ENCODE assay signal across 1 cellular context in the genomic region with DNA sequence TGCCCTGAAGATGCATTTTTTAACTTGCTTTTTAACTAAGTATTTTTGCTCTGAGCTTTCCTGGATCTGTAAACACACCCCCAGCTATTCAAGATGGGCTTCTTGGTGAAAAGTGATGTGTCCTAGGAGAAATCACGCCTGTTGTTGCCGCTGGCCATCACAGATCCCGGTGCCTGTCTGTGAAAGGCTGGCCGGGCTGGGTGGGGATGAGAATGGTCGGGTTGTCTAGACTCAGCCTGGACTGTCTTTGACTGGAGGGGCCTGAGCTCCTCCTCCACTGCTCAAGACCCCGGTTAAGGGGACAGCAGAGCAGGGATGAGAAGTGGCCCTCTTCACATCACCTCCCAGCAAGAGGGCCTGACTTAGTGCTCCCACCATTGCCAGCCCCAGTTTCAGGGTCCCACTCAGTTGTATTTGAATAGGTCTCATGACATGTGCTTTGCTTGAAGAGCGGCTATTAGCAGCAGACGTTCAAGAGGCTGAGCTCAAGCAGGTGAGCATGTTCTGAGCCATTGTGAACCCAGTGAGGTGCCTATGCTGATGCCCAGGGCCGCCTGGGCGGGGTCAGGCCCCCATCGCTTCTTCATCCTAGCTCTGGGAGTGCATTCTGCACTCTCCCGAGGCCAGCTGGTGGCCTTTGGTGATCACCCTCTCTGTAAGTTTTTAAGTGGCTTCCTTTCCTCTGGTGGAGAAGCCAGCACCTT.
TF ChIP-seq lines count a peak whose summit lies in the region.

No MANE protein-coding gene starts in this region.

TF ChIP-seq in SK-N-SH, 30 proteins besides CTCF, POLR2A, EP300 and RAD21 (continued from another document):
- TF ChIP-seq, protein P1, sequence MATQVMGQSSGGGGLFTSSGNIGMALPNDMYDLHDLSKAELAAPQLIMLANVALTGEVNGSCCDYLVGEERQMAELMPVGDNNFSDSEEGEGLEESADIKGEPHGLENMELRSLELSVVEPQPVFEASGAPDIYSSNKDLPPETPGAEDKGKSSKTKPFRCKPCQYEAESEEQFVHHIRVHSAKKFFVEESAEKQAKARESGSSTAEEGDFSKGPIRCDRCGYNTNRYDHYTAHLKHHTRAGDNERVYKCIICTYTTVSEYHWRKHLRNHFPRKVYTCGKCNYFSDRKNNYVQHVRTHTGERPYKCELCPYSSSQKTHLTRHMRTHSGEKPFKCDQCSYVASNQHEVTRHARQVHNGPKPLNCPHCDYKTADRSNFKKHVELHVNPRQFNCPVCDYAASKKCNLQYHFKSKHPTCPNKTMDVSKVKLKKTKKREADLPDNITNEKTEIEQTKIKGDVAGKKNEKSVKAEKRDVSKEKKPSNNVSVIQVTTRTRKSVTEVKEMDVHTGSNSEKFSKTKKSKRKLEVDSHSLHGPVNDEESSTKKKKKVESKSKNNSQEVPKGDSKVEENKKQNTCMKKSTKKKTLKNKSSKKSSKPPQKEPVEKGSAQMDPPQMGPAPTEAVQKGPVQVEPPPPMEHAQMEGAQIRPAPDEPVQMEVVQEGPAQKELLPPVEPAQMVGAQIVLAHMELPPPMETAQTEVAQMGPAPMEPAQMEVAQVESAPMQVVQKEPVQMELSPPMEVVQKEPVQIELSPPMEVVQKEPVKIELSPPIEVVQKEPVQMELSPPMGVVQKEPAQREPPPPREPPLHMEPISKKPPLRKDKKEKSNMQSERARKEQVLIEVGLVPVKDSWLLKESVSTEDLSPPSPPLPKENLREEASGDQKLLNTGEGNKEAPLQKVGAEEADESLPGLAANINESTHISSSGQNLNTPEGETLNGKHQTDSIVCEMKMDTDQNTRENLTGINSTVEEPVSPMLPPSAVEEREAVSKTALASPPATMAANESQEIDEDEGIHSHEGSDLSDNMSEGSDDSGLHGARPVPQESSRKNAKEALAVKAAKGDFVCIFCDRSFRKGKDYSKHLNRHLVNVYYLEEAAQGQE (IDR thresholded peaks at IDR 0.05; ENCODE audit: low read depth, low read length): no peak
- TF ChIP-seq, protein P2, sequence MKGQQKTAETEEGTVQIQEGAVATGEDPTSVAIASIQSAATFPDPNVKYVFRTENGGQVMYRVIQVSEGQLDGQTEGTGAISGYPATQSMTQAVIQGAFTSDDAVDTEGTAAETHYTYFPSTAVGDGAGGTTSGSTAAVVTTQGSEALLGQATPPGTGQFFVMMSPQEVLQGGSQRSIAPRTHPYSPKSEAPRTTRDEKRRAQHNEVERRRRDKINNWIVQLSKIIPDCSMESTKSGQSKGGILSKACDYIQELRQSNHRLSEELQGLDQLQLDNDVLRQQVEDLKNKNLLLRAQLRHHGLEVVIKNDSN (IDR thresholded peaks at IDR 0.05; ENCODE audit: borderline replicate concordance, low read depth): no peak
- TF ChIP-seq RFX5 (IDR thresholded peaks at IDR 0.05; ENCODE audit: low read length): no peak
- TF ChIP-seq, protein P3, sequence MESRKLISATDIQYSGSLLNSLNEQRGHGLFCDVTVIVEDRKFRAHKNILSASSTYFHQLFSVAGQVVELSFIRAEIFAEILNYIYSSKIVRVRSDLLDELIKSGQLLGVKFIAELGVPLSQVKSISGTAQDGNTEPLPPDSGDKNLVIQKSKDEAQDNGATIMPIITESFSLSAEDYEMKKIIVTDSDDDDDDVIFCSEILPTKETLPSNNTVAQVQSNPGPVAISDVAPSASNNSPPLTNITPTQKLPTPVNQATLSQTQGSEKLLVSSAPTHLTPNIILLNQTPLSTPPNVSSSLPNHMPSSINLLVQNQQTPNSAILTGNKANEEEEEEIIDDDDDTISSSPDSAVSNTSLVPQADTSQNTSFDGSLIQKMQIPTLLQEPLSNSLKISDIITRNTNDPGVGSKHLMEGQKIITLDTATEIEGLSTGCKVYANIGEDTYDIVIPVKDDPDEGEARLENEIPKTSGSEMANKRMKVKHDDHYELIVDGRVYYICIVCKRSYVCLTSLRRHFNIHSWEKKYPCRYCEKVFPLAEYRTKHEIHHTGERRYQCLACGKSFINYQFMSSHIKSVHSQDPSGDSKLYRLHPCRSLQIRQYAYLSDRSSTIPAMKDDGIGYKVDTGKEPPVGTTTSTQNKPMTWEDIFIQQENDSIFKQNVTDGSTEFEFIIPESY (IDR thresholded peaks at IDR 0.05; ENCODE audit: borderline replicate concordance, low read depth): no peak
- no peak for TF ChIP-seq JUND (IDR thresholded peaks at IDR 0.05)
- TF ChIP-seq SIN3A (IDR thresholded peaks at IDR 0.05; ENCODE audit: borderline replicate concordance, low read depth, low read length): no peak
- TF ChIP-seq POLR2AphosphoS5 (IDR thresholded peaks at IDR 0.05; ENCODE audit: low read depth, low read length): no peak
- TF ChIP-seq NFIC (IDR thresholded peaks at IDR 0.05; ENCODE audit: borderline replicate concordance): no peak
- TF ChIP-seq, protein P4, sequence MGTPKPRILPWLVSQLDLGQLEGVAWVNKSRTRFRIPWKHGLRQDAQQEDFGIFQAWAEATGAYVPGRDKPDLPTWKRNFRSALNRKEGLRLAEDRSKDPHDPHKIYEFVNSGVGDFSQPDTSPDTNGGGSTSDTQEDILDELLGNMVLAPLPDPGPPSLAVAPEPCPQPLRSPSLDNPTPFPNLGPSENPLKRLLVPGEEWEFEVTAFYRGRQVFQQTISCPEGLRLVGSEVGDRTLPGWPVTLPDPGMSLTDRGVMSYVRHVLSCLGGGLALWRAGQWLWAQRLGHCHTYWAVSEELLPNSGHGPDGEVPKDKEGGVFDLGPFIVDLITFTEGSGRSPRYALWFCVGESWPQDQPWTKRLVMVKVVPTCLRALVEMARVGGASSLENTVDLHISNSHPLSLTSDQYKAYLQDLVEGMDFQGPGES (IDR thresholded peaks at IDR 0.05; ENCODE audit: low read depth, low read length): no peak
- no peak for TF ChIP-seq FOXM1 (IDR thresholded peaks at IDR 0.05; ENCODE audit: low read depth)
- TF ChIP-seq RXRA (IDR thresholded peaks at IDR 0.05; ENCODE audit: borderline replicate concordance, low read depth): no peak
- TF ChIP-seq MEF2A (IDR thresholded peaks at IDR 0.05; ENCODE audit: borderline replicate concordance, low read depth): no peak
- TF ChIP-seq, protein P5, sequence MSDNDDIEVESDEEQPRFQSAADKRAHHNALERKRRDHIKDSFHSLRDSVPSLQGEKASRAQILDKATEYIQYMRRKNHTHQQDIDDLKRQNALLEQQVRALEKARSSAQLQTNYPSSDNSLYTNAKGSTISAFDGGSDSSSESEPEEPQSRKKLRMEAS (IDR thresholded peaks at IDR 0.05; ENCODE audit: low read depth): no peak
- no peak for TF ChIP-seq YY1 (IDR thresholded peaks at IDR 0.05; ENCODE audit: low read depth)
- TF ChIP-seq NRF1 (IDR thresholded peaks at IDR 0.05; ENCODE audit: low read depth, low read length): no peak
- no peak for TF ChIP-seq TCF12 (IDR thresholded peaks at IDR 0.05)
TF ChIP-seq in SK-N-SH: peak in this region for 0.
